Comparison of ENCODE assay signal across 12 cellular contexts in genomic region chr7:74029094-74029785, GRCh38. TPM values are rescaled to one million over a fixed set of nuclear protein-coding genes. Genes with fewer than 3 reads are reported as not detected.
DNase-seq lines count a peak whose midpoint lies in the region; ATAC-seq and TF ChIP-seq lines count a peak whose summit lies in the region.
"Had no signal": no experiment of that assay in that cellular context is flagged by ENCODE, and none has a peak within 500 bp of the region (broad histone marks: within the 10 kb centered on the region; RNA-seq: fewer than 3 reads in every experiment).

No MANE protein-coding gene starts in this region.

- peaks cover 6 to 17% (median 11%) of the 10 kb centered on the region in 7 donors for H3K4me1 Mint-ChIP-seq in naive thymus-derived CD4-positive, alpha-beta T cell
- H3K4me1 Mint-ChIP-seq in activated T-helper 2 cell treated with anti-CD3 and anti-CD28 coated beads, Interferon-gamma antibody, Interleukin-2, Interleukin-4, amounts not matched to agents 10 μg/mL and 5 μg/mL and 100 μg/mL, durations not matched to agents 14 hours and 24 hours and 36 hours (ENCODE audit: low read depth): no peaks in the 10 kb centered on the region

- in situ Hi-C loops in transverse colon (cut with MboI; ENCODE audit: low pct_ligation_motif_present in 1 of 4, low pct_unique_long_range_greater_than_20kb in 1 of 4, low sequenced_read_pairs in 3 of 4): loop anchor here in 3 of 4 donors (10.0 kb wide), 1 partner anchor 154 kb away; no protein-coding TSS in a partner anchor

- H3K4me3 Mint-ChIP-seq in naive thymus-derived CD4-positive, alpha-beta T cell: peak overlapping the region in 1 of 10 donors; percentile 17
- no peak overlapping the region for H3K4me3 Mint-ChIP-seq in activated T-helper 2 cell treated with anti-CD3 and anti-CD28 coated beads, Interferon-gamma antibody, Interleukin-2, Interleukin-4, amounts not matched to agents 10 μg/mL and 5 μg/mL and 100 μg/mL, durations not matched to agents 14 hours and 24 hours and 36 hours (ENCODE audit: low read depth)
- H3K4me3 Mint-ChIP-seq: activated B cell treated with CpG ODN at 0.5 μM for 24 hours; dendritic cell treated with granulocyte-macrophage colony-stimulating factor and Interleukin-4, amounts not matched to agents 40 ng/mL and 50 ng/mL, for 4 days; neural crest cell had no signal

- 13 to 22% methylated on average over 18 of the region's 18 CpGs for WGBS in esophagus, 2 donors
- 45% methylated on average over 18 of the region's 18 CpGs; no CpG with 5 or more reads in 1 of the 2 donors for WGBS in transverse colon (ENCODE audit: low coverage in 1 of 2), 2 donors

- peak; percentile 85 for DNase-seq in SJCRH30
- no peak for DNase-seq in naive thymus-derived CD4-positive, alpha-beta T cell
- no peak for DNase-seq in transverse colon
- DNase-seq in 8988T: no peak
- no peak for DNase-seq in stimulated activated naive CD4-positive, alpha-beta T cell (lab: John Stamatoyannopoulos, UW)
- no peak for DNase-seq in activated T-helper 2 cell treated with anti-CD3 and anti-CD28 coated beads, Interferon-gamma antibody, Interleukin-2, Interleukin-4, amounts not matched to agents 10 μg/mL and 5 μg/mL and 100 μg/mL, durations not matched to agents 14 hours and 24 hours and 36 hours (ENCODE audit: low spot score)
- DNase-seq: activated B cell treated with CpG ODN at 0.5 μM for 24 hours, NCI-H187 had no signal

- H3K36me3 Mint-ChIP-seq in naive thymus-derived CD4-positive, alpha-beta T cell: peaks cover 0 to 3% (median 0%) of the 10 kb centered on the region in 5 donors
- H3K36me3 Mint-ChIP-seq in activated T-helper 2 cell treated with anti-CD3 and anti-CD28 coated beads, Interferon-gamma antibody, Interleukin-2, Interleukin-4, amounts not matched to agents 10 μg/mL and 5 μg/mL and 100 μg/mL, durations not matched to agents 14 hours and 24 hours and 36 hours (ENCODE audit: low read depth): no peaks in the 10 kb centered on the region

- H3K27me3 ChIP-seq in SJCRH30: no peaks in the 10 kb centered on the region
- H3K27me3 ChIP-seq in esophagus (ENCODE audit: control insufficient read depth in 1 of 2, insufficient read depth in 2 of 2, low read length in 2 of 2): peaks cover 0 to 5% of the 10 kb centered on the region in 2 donors
- no peaks in the 10 kb centered on the region for H3K27me3 ChIP-seq in naive thymus-derived CD4-positive, alpha-beta T cell (ENCODE audit: control insufficient read depth in 2 of 2, insufficient read depth in 2 of 2, low read length in 2 of 2)
- H3K27me3 ChIP-seq in transverse colon: peaks cover 6% of the 10 kb centered on the region

- CTCF ChIA-PET in naive thymus-derived CD4-positive, alpha-beta T cell (lab: Charles Lee): interaction anchor here (0.6 kb wide), 1 partner anchor 8 kb away, joined by 3 read pairs; no protein-coding TSS in a partner anchor

- peaks cover 33 to 56% (median 54%) of the 10 kb centered on the region in 5 donors for H3K27me3 Mint-ChIP-seq in naive thymus-derived CD4-positive, alpha-beta T cell
- peaks cover 50% of the 10 kb centered on the region for H3K27me3 Mint-ChIP-seq in activated T-helper 2 cell treated with anti-CD3 and anti-CD28 coated beads, Interferon-gamma antibody, Interleukin-2, Interleukin-4, amounts not matched to agents 10 μg/mL and 5 μg/mL and 100 μg/mL, durations not matched to agents 14 hours and 24 hours and 36 hours (ENCODE audit: low read depth)

- H3K36me3 ChIP-seq in SJCRH30 (no peaks in the 10 kb centered on the region), esophagus (ENCODE audit: control insufficient read depth in 2 of 2, insufficient read depth in 2 of 2, low read length in 1 of 2) (no peaks in the 10 kb centered on the region), transverse colon (no peaks in the 10 kb centered on the region)
- no peaks in the 10 kb centered on the region for H3K36me3 ChIP-seq in naive thymus-derived CD4-positive, alpha-beta T cell (ENCODE audit: control insufficient read depth in 2 of 3, insufficient read depth in 3 of 3, low read length in 3 of 3)

- ATAC-seq in naive thymus-derived CD4-positive, alpha-beta T cell: peak; percentile 9

- TF ChIP-seq POLR2A in transverse colon (IDR thresholded peaks at IDR 0.05): no peak

- H3K4me1 ChIP-seq in SJCRH30: peaks cover 48% of the 10 kb centered on the region
- peaks cover 5 to 21% of the 10 kb centered on the region in 2 donors for H3K4me1 ChIP-seq in esophagus (ENCODE audit: control insufficient read depth in 2 of 2, insufficient read depth in 2 of 2, low read length in 1 of 2)
- peaks cover 0 to 3% of the 10 kb centered on the region in 2 donors for H3K4me1 ChIP-seq in naive thymus-derived CD4-positive, alpha-beta T cell (ENCODE audit: control insufficient read depth in 2 of 2, insufficient read depth in 2 of 2, low read length in 2 of 2)
- peaks cover 28 to 51% (median 42%) of the 10 kb centered on the region in 4 donors for H3K4me1 ChIP-seq in transverse colon

- H3K27ac ChIP-seq in SJCRH30: peak overlapping the region; percentile 47
- H3K27ac ChIP-seq in esophagus (ENCODE audit: low read depth in 2 of 2, low read length in 1 of 2): peak overlapping the region; percentile 32 to 62
- H3K27ac ChIP-seq in naive thymus-derived CD4-positive, alpha-beta T cell (ENCODE audit: low read depth, low read length): no peak overlapping the region
- peak overlapping the region; percentile 58 to 95 (median 81) for H3K27ac ChIP-seq in transverse colon

- H3K9me3 Mint-ChIP-seq in naive thymus-derived CD4-positive, alpha-beta T cell: no peaks in the 10 kb centered on the region
- no peaks in the 10 kb centered on the region for H3K9me3 Mint-ChIP-seq in activated T-helper 2 cell treated with anti-CD3 and anti-CD28 coated beads, Interferon-gamma antibody, Interleukin-2, Interleukin-4, amounts not matched to agents 10 μg/mL and 5 μg/mL and 100 μg/mL, durations not matched to agents 14 hours and 24 hours and 36 hours
- H3K9me3 Mint-ChIP-seq: activated B cell treated with CpG ODN at 0.5 μM for 24 hours; dendritic cell treated with granulocyte-macrophage colony-stimulating factor and Interleukin-4, amounts not matched to agents 40 ng/mL and 50 ng/mL, for 4 days; neural crest cell had no signal

- POLR2A ChIA-PET in naive thymus-derived CD4-positive, alpha-beta T cell (lab: Charles Lee): no interaction called here

- peak overlapping the region; percentile 61 for H3K4me3 ChIP-seq in SJCRH30
- peak overlapping the region; percentile 30 to 55 for H3K4me3 ChIP-seq in esophagus (ENCODE audit: low read depth in 1 of 2, low read length in 2 of 2)
- no peak overlapping the region for H3K4me3 ChIP-seq in naive thymus-derived CD4-positive, alpha-beta T cell (ENCODE audit: low read length)
- peak overlapping the region in 3 of 4 donors; percentile 37 to 49 (median 45) for H3K4me3 ChIP-seq in transverse colon

- no peak for TF ChIP-seq CTCF in transverse colon (IDR thresholded peaks at IDR 0.05)

- H3K9me3 ChIP-seq in SJCRH30 (replicated peaks) (no peaks in the 10 kb centered on the region), esophagus (ENCODE audit: control insufficient read depth in 2 of 2, insufficient read depth in 1 of 2, low read depth in 1 of 2, low read length in 1 of 2) (no peaks in the 10 kb centered on the region), transverse colon (no peaks in the 10 kb centered on the region)
- H3K9me3 ChIP-seq in naive thymus-derived CD4-positive, alpha-beta T cell (ENCODE audit: control insufficient read depth in 2 of 3, low read length in 3 of 3): no peaks in the 10 kb centered on the region

- TF ChIP-seq EP300 in transverse colon (IDR thresholded peaks at IDR 0.05; ENCODE audit: low read depth): no peak

- intact Hi-C loops in naive thymus-derived CD4-positive, alpha-beta T cell (cut with micrococcal nuclease): no loop called here
- intact Hi-C loops in transverse colon (cut with DNase I; ENCODE audit: low total_unique reads): no loop called here
- intact Hi-C loops in activated T-helper 2 cell treated with anti-CD3 and anti-CD28 coated beads, Interferon-gamma antibody, Interleukin-2, Interleukin-4, amounts not matched to agents 10 μg/mL and 5 μg/mL and 100 μg/mL, durations not matched to agents 14 hours and 24 hours and 36 hours (cut with micrococcal nuclease): loop anchor here (10.0 kb wide), 1 partner anchor 164 kb away; the partner anchor contains the start of gene TMEM270

- H3K27ac Mint-ChIP-seq in naive thymus-derived CD4-positive, alpha-beta T cell: no peak overlapping the region
- no peak overlapping the region for H3K27ac Mint-ChIP-seq in activated T-helper 2 cell treated with anti-CD3 and anti-CD28 coated beads, Interferon-gamma antibody, Interleukin-2, Interleukin-4, amounts not matched to agents 10 μg/mL and 5 μg/mL and 100 μg/mL, durations not matched to agents 14 hours and 24 hours and 36 hours
- H3K27ac Mint-ChIP-seq: activated B cell treated with CpG ODN at 0.5 μM for 24 hours; dendritic cell treated with granulocyte-macrophage colony-stimulating factor and Interleukin-4, amounts not matched to agents 40 ng/mL and 50 ng/mL, for 4 days had no signal

RNA-seq across cellular contexts. Expression of gene ELN, which starts 1.3 kb away (rescaled TPM):
- total RNA-seq in SJCRH30 (2014; rRNA removed; shearing (Covaris generic)): 100 and 110 TPM in 2 replicates
- polyA plus RNA-seq in esophagus: 10 to 100 TPM; 12.6 to 25.7 TPM
- under 1 TPM in 3 of 5 experiments, not detected in 2; 0.11 to 0.67 (median 0.66) TPM for total RNA-seq in naive thymus-derived CD4-positive, alpha-beta T cell
- polyA plus RNA-seq in naive thymus-derived CD4-positive, alpha-beta T cell: not detected
- 100 to 1,000 TPM in 1 of 4 donors, 10 to 100 TPM in 2, 1 to 10 TPM in 1; 8.4 to 147 (median 25.8) TPM for total RNA-seq in transverse colon
- not detected in 2 replicates for total RNA-seq in activated T-helper 2 cell treated with anti-CD3 and anti-CD28 coated beads, Interferon-gamma antibody, Interleukin-2, Interleukin-4, amounts not matched to agents 10 μg/mL and 5 μg/mL and 100 μg/mL, durations not matched to agents 14 hours and 24 hours and 36 hours
- total RNA-seq: activated B cell treated with CpG ODN at 0.5 μM for 24 hours, HT1080 had no signal

RNA-seq across cellular contexts. Expression of gene LIMK1, which starts 54.4 kb away (rescaled TPM):
- 43.2 and 43.4 TPM in 2 replicates for total RNA-seq in SJCRH30 (2014; rRNA removed; shearing (Covaris generic))
- polyA plus RNA-seq in esophagus: 1 to 10 TPM; 5.9 to 7.7 TPM
- 10 to 100 TPM; 11.0 to 19.7 (median 14.1) TPM for total RNA-seq in naive thymus-derived CD4-positive, alpha-beta T cell
- polyA plus RNA-seq in naive thymus-derived CD4-positive, alpha-beta T cell: 1 to 10 TPM; 2.2 to 2.9 TPM
- total RNA-seq in transverse colon: 10 to 100 TPM; 13.4 to 44.2 (median 27.1) TPM
- total RNA-seq in activated T-helper 2 cell treated with anti-CD3 and anti-CD28 coated beads, Interferon-gamma antibody, Interleukin-2, Interleukin-4, amounts not matched to agents 10 μg/mL and 5 μg/mL and 100 μg/mL, durations not matched to agents 14 hours and 24 hours and 36 hours: 29.6 and 34.4 TPM in 2 replicates

Comparison
In these comparisons a context has a peak if more than half of its experiments do, and no peak if none do; other contexts are left out.
1. DNase-seq: peak in SJCRH30 (2 of 2); none in naive thymus-derived CD4-positive, alpha-beta T cell (0 of 9), transverse colon (single experiment), 8988T (single experiment), stimulated activated naive CD4-positive, alpha-beta T cell (0 of 6) and activated T-helper 2 cell treated with anti-CD3 and anti-CD28 coated beads, Interferon-gamma antibody, Interleukin-2, Interleukin-4, amounts not matched to agents 10 μg/mL and 5 μg/mL and 100 μg/mL, durations not matched to agents 14 hours and 24 hours and 36 hours (single experiment).